In the genomic region with DNA sequence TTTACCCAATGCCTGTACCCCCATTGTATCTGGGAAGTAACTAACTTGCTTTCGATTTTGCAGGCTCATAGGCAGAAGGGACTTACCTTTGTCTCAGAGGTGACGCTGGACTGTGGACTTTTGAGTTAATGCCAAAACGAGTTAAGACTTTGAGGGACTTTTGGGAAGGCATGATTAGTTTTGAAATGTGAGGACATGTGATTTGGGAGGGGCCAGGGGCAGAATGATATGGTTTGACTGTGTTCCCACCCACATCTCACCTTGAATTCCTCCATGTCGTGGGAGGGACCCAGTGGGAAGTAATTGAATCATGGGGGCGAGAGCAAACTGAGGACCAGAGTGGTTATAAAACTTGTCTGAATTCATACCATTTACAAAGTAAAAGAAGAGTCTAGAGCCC, we compare ENCODE assay signal across 15 cellular contexts.
DNase-seq lines count a peak whose midpoint lies in the region; ATAC-seq, FAIRE-seq and TF ChIP-seq lines count a peak whose summit lies in the region.
"Had no signal": no experiment of that assay in that cellular context is flagged by ENCODE, and none has a peak within 500 bp of the region (broad histone marks: within the 10 kb centered on the region; RNA-seq: fewer than 3 reads in every experiment).

No MANE protein-coding gene starts in this region.

- no peaks in the 10 kb centered on the region; a peak in 1 of 4 replicates for H3K79me1 ChIP-seq in IMR-90 (ENCODE audit: low read depth in 1 of 2, low read length in 2 of 2)

- peaks cover 4% of the 10 kb centered on the region; the same call in 1 of the 2 replicates for H3K9me1 ChIP-seq in IMR-90 (ENCODE audit: insufficient read depth, low read length)

- CTCF ChIA-PET in IMR-90 (lab: Yijun Ruan, JAX): interaction anchor here (0.9 to 3.6 kb wide), 3 partner anchors 18 to 33 kb away, joined by 3 to 16 read pairs (median 5); no protein-coding TSS in a partner anchor
- CTCF ChIA-PET in GM12878 (lab: Yijun Ruan, JAX): interaction anchor here (0.9 to 1.7 kb wide), 2 partner anchors 12 to 582 kb away, joined by 3 to 5 read pairs; no protein-coding TSS in a partner anchor

- ATAC-seq in IMR-90 (ENCODE audit: low read depth): no peak
- ATAC-seq in GM12878: no peak
- ATAC-seq in left lobe of liver: peak; percentile 26
- ATAC-seq in pancreas: peak; percentile 29 to 69 (median 44)
- no peak for ATAC-seq in HG02642 (IDR thresholded peaks at IDR 0.05; ENCODE audit: poor library complexity, unreplicated experiment)
- ATAC-seq: K562 had no signal

- in situ Hi-C loops in IMR-90 (cut with MboI; ENCODE audit: low sequenced_read_pairs) (no loop called here), GM12878 (cut with MboI) (no loop called here)

- peak overlapping the region; percentile 64 for H2BK20ac ChIP-seq in IMR-90 (ENCODE audit: low read depth, low read length)

- BruUV-seq in IMR-90 (replicated peaks; lab: Mats Ljungman, UMichigan): no TSS peak
- BruUV-seq in GM12878 (replicated peaks; lab: Mats Ljungman, UMichigan): no TSS peak

- H3K79me2 ChIP-seq in GM12878 (ENCODE audit: control insufficient read depth, insufficient read depth, low read length): no peaks in the 10 kb centered on the region

- peak overlapping the region; percentile 95 for H3K18ac ChIP-seq in IMR-90 (ENCODE audit: low read depth, low read length)

- peak overlapping the region; percentile 92 for H4K5ac ChIP-seq in IMR-90 (ENCODE audit: low read depth, low read length)

- intact Hi-C loops in IMR-90 (cut with micrococcal nuclease): loop anchor here (2.0 kb wide), 1 partner anchor 31 kb away; no protein-coding TSS in a partner anchor
- intact Hi-C loops in GM12878 (cut with micrococcal nuclease; ENCODE audit: unreplicated experiment): no loop called here
- intact Hi-C loops in pancreas (cut with DNase I): no loop called here

- SMC1A ChIA-PET in GM12878 (lab: Charles Lee; ENCODE audit: uncharacterized antibody, unreplicated experiment): interaction anchor here (1.3 kb wide), 2 partner anchors 15 to 16 kb away, joined by 3 to 5 read pairs; no protein-coding TSS in a partner anchor

- peak overlapping the region; percentile 10; a peak in 2 of 4 replicates for H4K8ac ChIP-seq in IMR-90 (ENCODE audit: low read depth in 2 of 2, low read length in 2 of 2)

- 100% methylated on average over 1 of the region's 5 CpGs; no CpG with 5 or more reads in 1 of the 2 experiments for WGBS in IMR-90 (ENCODE audit: extremely low coverage in 2 of 2, insufficient read length in 1 of 2), 2 experiments
- WGBS in GM12878 (ENCODE audit: insufficient coverage, insufficient replicate concordance, low lambda C conversion rate, missing lambda C conversion rate): 51% methylated on average over 5 of the region's 5 CpGs
- WGBS in pancreas, 2 donors: 27 to 29% methylated on average over 5 of the region's 5 CpGs

- peak overlapping the region; percentile 50 for H3K14ac ChIP-seq in IMR-90 (replicated peaks; ENCODE audit: low read depth, low read length)

- peak overlapping the region; percentile 44; the same call in 1 of the 2 replicates for H3K56ac ChIP-seq in IMR-90 (ENCODE audit: extremely low read depth, insufficient read depth, low read length)

- TF ChIP-seq CTCF in IMR-90 (conservative IDR thresholded peaks at IDR 0.05; ENCODE audit: low read depth, low read length) (no peak), GM12878 (IDR thresholded peaks at IDR 0.05 in 2 of 3, conservative IDR thresholded peaks at IDR 0.05 in 1 of 3; ENCODE audit: control insufficient read depth in 2 of 3, extremely low read depth in 1 of 3, insufficient read depth in 1 of 3, low read depth in 3 of 3, low read length in 3 of 3) (no peak), pancreas (IDR thresholded peaks at IDR 0.05) (no peak)

- H3K27me3 ChIP-seq in IMR-90 (ENCODE audit: control insufficient read depth, insufficient read depth, low read length) (no peaks in the 10 kb centered on the region), GM12878 (replicated peaks in 1 of 2; ENCODE audit: control insufficient read depth in 2 of 2, insufficient read depth in 2 of 2, low read length in 1 of 2) (no peaks in the 10 kb centered on the region), pancreas (no peaks in the 10 kb centered on the region)

- H3K9me3 ChIP-seq in IMR-90 (ENCODE audit: control insufficient read depth, insufficient read depth, low read length) (peaks cover 6% of the 10 kb centered on the region; the same call in 1 of the 2 replicates), GM12878 (replicated peaks; ENCODE audit: control insufficient read depth, insufficient read depth, low read length) (no peaks in the 10 kb centered on the region; the same call in 1 of the 3 replicates), pancreas (no peaks in the 10 kb centered on the region)

- peak overlapping the region; percentile 80 for H2BK5ac ChIP-seq in IMR-90 (ENCODE audit: low read depth, low read length, poor library complexity, severe bottlenecking)

- H3K4me1 ChIP-seq in IMR-90 (ENCODE audit: control insufficient read depth, insufficient read depth, low read length) (peaks cover 27% of the 10 kb centered on the region), GM12878 (ENCODE audit: control insufficient read depth, insufficient read depth, low read length) (no peaks in the 10 kb centered on the region), pancreas (peaks cover 10 to 27% (median 23%) of the 10 kb centered on the region in 3 donors)

- H3K4me3 ChIP-seq in IMR-90 (ENCODE audit: insufficient read depth, low read depth, low read length) (no peak overlapping the region), GM12878 (no peak overlapping the region), pancreas (no peak overlapping the region)
- H3K4me3 ChIP-seq: K562 had no signal

- no peak overlapping the region; the same call in 1 of the 2 replicates for H3K23ac ChIP-seq in IMR-90 (ENCODE audit: low read depth, low read length)

- peak overlapping the region; percentile 59 for H3K4ac ChIP-seq in IMR-90 (ENCODE audit: low read depth, low read length)

- H4K20me1 ChIP-seq in IMR-90 (ENCODE audit: insufficient read depth, low read length) (no peaks in the 10 kb centered on the region), GM12878 (ENCODE audit: control insufficient read depth, insufficient read depth) (no peaks in the 10 kb centered on the region)

- DNase-seq in IMR-90 (no peak), GM12878 (ENCODE audit: low read depth, low spot score) (no peak), left lobe of liver (ENCODE audit: low spot score) (no peak), pancreas (peak in 3 of 6 donors; percentile 22 to 51 (median 29)), NOMO-1 treated with DMSO at 0.1 percent for 48 hours (lab: John Stamatoyannopoulos, UW; ENCODE audit: unreplicated experiment) (no peak)
- DNase-seq in activated CD4-positive, alpha-beta T cell treated with anti-CD3 and anti-CD28 coated beads, Interleukin-2, amount 50 U/mL, for 48 hours: no peak
- DNase-seq in activated CD4-positive, alpha-beta T cell treated with anti-CD3 and anti-CD28 coated beads, Interleukin-2, amount 50 U/mL, for 4 hours: no peak
- DNase-seq: C1 segment of cervical spinal cord, DMS79, NCI-H1417, NCI-H187 treated with DMSO at 0.1 percent for 48 hours, NCI-H226 had no signal

- peak overlapping the region; percentile 88; the same call in 1 of the 2 replicates for H2AK5ac ChIP-seq in IMR-90 (ENCODE audit: low read depth, low read length)

- H3K4me2 ChIP-seq in IMR-90 (ENCODE audit: low read depth, low read length): 0 out of 2 replicates have a peak overlapping the region, but pooled peaks have one; percentile 5
- H3K4me2 ChIP-seq in GM12878 (ENCODE audit: control insufficient read depth, insufficient read depth): no peak overlapping the region

- POLR2A ChIA-PET in IMR-90 (lab: Charles Lee; ENCODE audit: unreplicated experiment) (interaction anchor here (0.7 kb wide), 1 partner anchor 880 kb away, joined by 3 read pairs; no protein-coding TSS in a partner anchor), GM12878 (lab: Charles Lee) (interaction anchor here (1.2 kb wide), 1 partner anchor 39 kb away, joined by 3 read pairs; no protein-coding TSS in a partner anchor)

- H3K27ac ChIP-seq in IMR-90 (ENCODE audit: insufficient read depth, low read length): peak overlapping the region; percentile 96; the same call in 1 of the 2 replicates
- no peak overlapping the region for H3K27ac ChIP-seq in GM12878 (ENCODE audit: control insufficient read depth, insufficient read depth)
- peak overlapping the region; percentile 2 to 75 (median 53) for H3K27ac ChIP-seq in pancreas

- peak overlapping the region; percentile 62; the same call in 2 of the 3 replicates for H2BK15ac ChIP-seq in IMR-90 (ENCODE audit: low read depth, low read length)

- H2AFZ ChIP-seq in IMR-90 (replicated peaks; ENCODE audit: low read length, poor library complexity): no peak overlapping the region
- no peak overlapping the region for H2AFZ ChIP-seq in GM12878 (ENCODE audit: control insufficient read depth, low read depth, low read length)

- peak overlapping the region; percentile 86 for H2BK120ac ChIP-seq in IMR-90 (ENCODE audit: low read depth, low read length)

- RAD21 ChIA-PET in GM12878 (lab: Charles Lee; ENCODE audit: unreplicated experiment): interaction anchor here (1.5 kb wide), 1 partner anchor 22 kb away, joined by 5 read pairs; no protein-coding TSS in a partner anchor

- no peak for TF ChIP-seq EP300 in GM12878 (IDR thresholded peaks at IDR 0.05; ENCODE audit: borderline replicate concordance in 1 of 2, control insufficient read depth in 1 of 2, low read depth in 2 of 2, low read length in 2 of 2)

- TF ChIP-seq RAD21 in IMR-90 (IDR thresholded peaks at IDR 0.05; ENCODE audit: low read length): no peak
- TF ChIP-seq RAD21 in GM12878 (IDR thresholded peaks at IDR 0.05; ENCODE audit: insufficient read depth, low read depth, low read length): no peak

- no peak for FAIRE-seq in GM12878 (lab: Jason Lieb, UNC)
- no peak for FAIRE-seq in pancreas (lab: Jason Lieb, UNC)
- FAIRE-seq: H1, K562 had no signal

- H3K36me3 ChIP-seq in IMR-90 (ENCODE audit: control insufficient read depth, insufficient read depth, low read length) (no peaks in the 10 kb centered on the region), GM12878 (ENCODE audit: control insufficient read depth in 2 of 2, insufficient read depth in 2 of 2, low read length in 1 of 2) (no peaks in the 10 kb centered on the region), pancreas (no peaks in the 10 kb centered on the region)

- dilution Hi-C loops in IMR-90 (cut with HindIII; ENCODE audit: low sequenced_read_pairs, unreplicated experiment): no loop called here

- TF ChIP-seq POLR2A in IMR-90 (IDR thresholded peaks at IDR 0.05; ENCODE audit: low read depth, low read length) (no peak), GM12878 (IDR thresholded peaks at IDR 0.05; ENCODE audit: low read depth, low read length) (no peak)

- H4K91ac ChIP-seq in IMR-90 (ENCODE audit: insufficient read depth, low read depth, low read length): peak overlapping the region; percentile 63

- H3K9ac ChIP-seq in IMR-90 (ENCODE audit: low read depth, low read length) (peak overlapping the region; percentile 78; the same call in 1 of the 2 replicates), GM12878 (ENCODE audit: control insufficient read depth, insufficient read depth, low read length) (no peak overlapping the region)

- no peak overlapping the region for H2AK9ac ChIP-seq in IMR-90 (replicated peaks; ENCODE audit: low read depth, low read length, poor library complexity)

TF ChIP-seq in IMR-90, 13 proteins besides CTCF, POLR2A, EP300 and RAD21 (continues in another document):
- no peak for TF ChIP-seq SMC3 (IDR thresholded peaks at IDR 0.05; ENCODE audit: low read depth, low read length)

TF ChIP-seq in GM12878, 131 proteins besides CTCF, POLR2A, EP300 and RAD21 (continues in another document):
- no peak for TF ChIP-seq ZNF217 (IDR thresholded peaks at IDR 0.05)

Comparison
In these comparisons a context has a peak if more than half of its experiments do, and no peak if none do; other contexts are left out.
1. ATAC-seq: peak in left lobe of liver (single experiment) and pancreas (4 of 4); none in IMR-90 (single experiment), GM12878 (single experiment) and HG02642 (single experiment).